ENCODE assay signal across 8 cellular contexts in the genomic region with DNA sequence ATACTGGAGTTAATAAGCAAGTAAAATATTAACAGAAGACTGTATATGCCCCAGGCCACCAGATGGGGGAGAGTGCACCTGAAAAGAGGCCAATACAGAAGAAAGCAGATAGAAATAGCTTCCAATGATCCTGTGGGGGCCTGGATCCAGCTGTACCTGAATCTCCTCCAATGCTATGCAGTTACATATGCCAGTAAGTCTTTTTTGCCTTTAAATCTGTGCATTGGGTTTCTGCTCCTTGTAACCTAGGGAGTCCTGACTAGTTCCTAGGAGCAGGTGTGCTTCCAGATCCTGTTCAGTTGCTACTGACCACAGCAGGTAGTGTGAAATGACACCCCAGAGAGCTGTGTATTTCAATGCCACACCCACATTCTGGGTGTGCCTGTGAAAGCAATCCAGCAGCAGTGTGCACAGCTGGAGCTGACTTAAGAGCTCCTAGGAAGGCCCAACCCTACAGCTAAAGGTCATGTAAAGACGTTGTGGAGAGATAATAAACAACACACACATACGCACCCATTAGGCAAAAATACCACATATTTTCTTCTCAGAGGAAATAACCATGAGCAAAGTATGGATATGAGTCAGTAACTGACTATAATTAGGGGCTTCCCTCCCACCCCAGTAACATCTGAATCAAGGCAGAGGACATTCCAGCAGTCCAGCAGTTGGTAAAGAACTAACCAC.
DNase-seq lines count a peak whose midpoint lies in the region; ATAC-seq lines count a peak whose summit lies in the region.

No MANE protein-coding gene starts in this region.

- H3K27ac ChIP-seq in muscle layer of duodenum (ENCODE audit: low read length): peak overlapping the region; percentile 45

- peaks cover 0 to 9% of the 10 kb centered on the region in 2 donors for H3K9me3 ChIP-seq in muscle layer of duodenum (ENCODE audit: control insufficient read depth in 1 of 2, low read length in 2 of 2)

- H3K27ac Mint-ChIP-seq in activated T-helper 1 cell treated with anti-CD3 and anti-CD28 coated beads, Interleukin-12 subunit alpha, Interleukin-12 subunit beta, Interleukin-2, Interleukin-4 antibody, amounts not matched to agents 30 ng/mL and 10 ng/mL and 1 ng/mL, durations not matched to agents 14 hours and 24 hours and 36 hours: peak overlapping the region; percentile 87

- H3K27me3 ChIP-seq in muscle layer of duodenum (ENCODE audit: low read depth, low read length): no peaks in the 10 kb centered on the region

- H3K4me3 ChIP-seq in muscle layer of duodenum (ENCODE audit: low read depth in 1 of 2, low read length in 2 of 2): no peak overlapping the region

- peaks cover 20% of the 10 kb centered on the region for H3K9me3 Mint-ChIP-seq in activated T-helper 1 cell treated with anti-CD3 and anti-CD28 coated beads, Interleukin-12 subunit alpha, Interleukin-12 subunit beta, Interleukin-2, Interleukin-4 antibody, amounts not matched to agents 30 ng/mL and 10 ng/mL and 1 ng/mL, durations not matched to agents 14 hours and 24 hours and 36 hours

- H3K36me3 ChIP-seq in muscle layer of duodenum (ENCODE audit: control insufficient read depth in 1 of 2, insufficient read depth in 2 of 2, low read length in 2 of 2): no peaks in the 10 kb centered on the region

- DNase-seq in activated CD4-positive, alpha-beta T cell treated with anti-CD3 and anti-CD28 coated beads for 48 hours: peak; percentile 36
- no peak for DNase-seq in activated CD4-positive, alpha-beta T cell treated with anti-CD3 and anti-CD28 coated beads for 1 hour
- DNase-seq in activated T-helper 1 cell treated with anti-CD3 and anti-CD28 coated beads, Interleukin-12 subunit alpha, Interleukin-12 subunit beta, Interleukin-2, Interleukin-4 antibody, amounts not matched to agents 30 ng/mL and 10 ng/mL and 1 ng/mL, durations not matched to agents 14 hours and 24 hours and 36 hours (ENCODE audit: low spot score): peak; percentile 41
- DNase-seq in NCI-H2029 (lab: John Stamatoyannopoulos, UW): no peak
- DNase-seq in activated CD4-positive, CD25-positive, alpha-beta regulatory T cell treated with anti-CD3 and anti-CD28 coated beads, Interleukin-2, amount 50 U/mL, for 72 hours: no peak

- peak overlapping the region; percentile 38 for H3K4me3 Mint-ChIP-seq in activated T-helper 1 cell treated with anti-CD3 and anti-CD28 coated beads, Interleukin-12 subunit alpha, Interleukin-12 subunit beta, Interleukin-2, Interleukin-4 antibody, amounts not matched to agents 30 ng/mL and 10 ng/mL and 1 ng/mL, durations not matched to agents 14 hours and 24 hours and 36 hours

- peaks cover 8% of the 10 kb centered on the region for H3K36me3 Mint-ChIP-seq in activated T-helper 1 cell treated with anti-CD3 and anti-CD28 coated beads, Interleukin-12 subunit alpha, Interleukin-12 subunit beta, Interleukin-2, Interleukin-4 antibody, amounts not matched to agents 30 ng/mL and 10 ng/mL and 1 ng/mL, durations not matched to agents 14 hours and 24 hours and 36 hours (ENCODE audit: low read depth)

- peaks cover 59% of the 10 kb centered on the region for H3K4me1 Mint-ChIP-seq in activated T-helper 1 cell treated with anti-CD3 and anti-CD28 coated beads, Interleukin-12 subunit alpha, Interleukin-12 subunit beta, Interleukin-2, Interleukin-4 antibody, amounts not matched to agents 30 ng/mL and 10 ng/mL and 1 ng/mL, durations not matched to agents 14 hours and 24 hours and 36 hours (ENCODE audit: low read depth)

- H3K4me1 ChIP-seq in muscle layer of duodenum (ENCODE audit: control insufficient read depth in 1 of 2, insufficient read depth in 2 of 2, low read length in 2 of 2): no peaks in the 10 kb centered on the region

- intact Hi-C loops in activated T-helper 1 cell treated with anti-CD3 and anti-CD28 coated beads, Interleukin-12 subunit alpha, Interleukin-12 subunit beta, Interleukin-2, Interleukin-4 antibody, amounts not matched to agents 30 ng/mL and 10 ng/mL and 1 ng/mL, durations not matched to agents 14 hours and 24 hours and 36 hours (cut with micrococcal nuclease): loop anchor here (1.0 to 10.0 kb wide), 11 partner anchors 12 to 467 kb away; a partner anchor contains a TSS

- ATAC-seq in GM21390 (IDR thresholded peaks at IDR 0.05; ENCODE audit: unreplicated experiment) (peak; percentile 91), HG03565 (IDR thresholded peaks at IDR 0.05; ENCODE audit: unreplicated experiment) (peak; percentile 89)

- no peaks in the 10 kb centered on the region for H3K27me3 Mint-ChIP-seq in activated T-helper 1 cell treated with anti-CD3 and anti-CD28 coated beads, Interleukin-12 subunit alpha, Interleukin-12 subunit beta, Interleukin-2, Interleukin-4 antibody, amounts not matched to agents 30 ng/mL and 10 ng/mL and 1 ng/mL, durations not matched to agents 14 hours and 24 hours and 36 hours (ENCODE audit: insufficient read depth)

Comparison
In these comparisons a context has a peak if more than half of its experiments do, and no peak if none do; other contexts are left out.
1. DNase-seq: peak in activated CD4-positive, alpha-beta T cell treated with anti-CD3 and anti-CD28 coated beads for 48 hours (single experiment) and activated T-helper 1 cell treated with anti-CD3 and anti-CD28 coated beads, Interleukin-12 subunit alpha, Interleukin-12 subunit beta, Interleukin-2, Interleukin-4 antibody, amounts not matched to agents 30 ng/mL and 10 ng/mL and 1 ng/mL, durations not matched to agents 14 hours and 24 hours and 36 hours (single experiment); none in activated CD4-positive, alpha-beta T cell treated with anti-CD3 and anti-CD28 coated beads for 1 hour (single experiment), NCI-H2029 (single experiment) and activated CD4-positive, CD25-positive, alpha-beta regulatory T cell treated with anti-CD3 and anti-CD28 coated beads, Interleukin-2, amount 50 U/mL, for 72 hours (single experiment).